Comparison of ENCODE assay signal across 8 cellular contexts in genomic region chr6:89281779-89282246, GRCh38. TPM values are rescaled to one million over a fixed set of nuclear protein-coding genes. Genes with fewer than 3 reads are reported as not detected.
DNase-seq lines count a peak whose midpoint lies in the region; ATAC-seq and TF ChIP-seq lines count a peak whose summit lies in the region.

No MANE protein-coding gene starts in this region.

- no peak overlapping the region for H3K4me2 ChIP-seq in PC-9

- no peaks in the 10 kb centered on the region for H3K4me1 ChIP-seq in PC-9 (replicated peaks; ENCODE audit: insufficient read depth)

- in situ Hi-C loops in astrocyte of the cerebellum (cut with HindIII; ENCODE audit: low sequenced_read_pairs), result no loop called here

- H2AFZ ChIP-seq in PC-9, result no peak overlapping the region

- BruUV-seq in PC-9 (replicated peaks; lab: Mats Ljungman, UMichigan), result no TSS peak

- H3K9me3 ChIP-seq in PC-9 (ENCODE audit: insufficient read depth, low read depth), result no peaks in the 10 kb centered on the region

- CTCF ChIA-PET in PC-9 (lab: Charles Lee), result no interaction called here

- POLR2A ChIA-PET in PC-9 (lab: Charles Lee; ENCODE audit: unreplicated experiment), result no interaction called here

- no peaks in the 10 kb centered on the region for H3K79me2 ChIP-seq in PC-9 (ENCODE audit: low read depth)

- peak; percentile 44 for DNase-seq in CMK (ENCODE audit: low read depth)
- DNase-seq in PC-9, result peak in 1 of 2 experiments; percentile 14
- no peak for DNase-seq in astrocyte of the cerebellum (ENCODE audit: low read depth)
- DNase-seq in mesenteric fat pad (ENCODE audit: low spot score), result peak; percentile 71
- DNase-seq in NCI-H2227 treated with DMSO at 0.1 percent for 48 hours (lab: John Stamatoyannopoulos, UW), result no peak
- no peak for DNase-seq in NCI-H446 treated with DMSO at 0.1 percent for 48 hours (lab: John Stamatoyannopoulos, UW)

- H3K27ac ChIP-seq in PC-9, result no peak overlapping the region

- TF ChIP-seq CTCF in PC-9 (conservative IDR thresholded peaks at IDR 0.05) (peak; percentile 58), astrocyte of the cerebellum (IDR thresholded peaks at IDR 0.05; ENCODE audit: low read depth, low read length, missing control alignments) (peak; percentile 40)

- ATAC-seq in GM19025 (IDR thresholded peaks at IDR 0.05; ENCODE audit: low read depth, unreplicated experiment), result peak; percentile 96
- peak; percentile 91 for ATAC-seq in HG03060 (IDR thresholded peaks at IDR 0.05; ENCODE audit: low read depth, unreplicated experiment)

- no peaks in the 10 kb centered on the region for H3F3A ChIP-seq in PC-9 (ENCODE audit: insufficient read depth, low read depth)

- intact Hi-C loops in PC-9 (cut with micrococcal nuclease; ENCODE audit: unreplicated experiment), result loop anchor here (5.0 kb wide), 1 partner anchor 85 kb away; no protein-coding TSS in a partner anchor

- no peaks in the 10 kb centered on the region for H4K20me1 ChIP-seq in PC-9 (ENCODE audit: insufficient read depth)

- H3K4me3 ChIP-seq in PC-9 (no peak overlapping the region), astrocyte of the cerebellum (ENCODE audit: low read depth, low read length) (no peak overlapping the region)

- H3K9me2 ChIP-seq in PC-9 (ENCODE audit: insufficient read depth), result no peaks in the 10 kb centered on the region

- no peaks in the 10 kb centered on the region for H3K27me3 ChIP-seq in PC-9 (ENCODE audit: insufficient read depth, low read depth)

- no peaks in the 10 kb centered on the region for H3K36me3 ChIP-seq in PC-9 (ENCODE audit: low read depth)

RNA-seq across cellular contexts. Expression of gene GABRR2, which starts 33.3 kb away (rescaled TPM):
- total RNA-seq in PC-9 (2021) (0.52 TPM in 1 of 2 replicates, not detected in the other), mesenteric fat pad (2.2 TPM)

Comparison
In these comparisons a context has a peak if more than half of its experiments do, and no peak if none do; other contexts are left out.
1. DNase-seq: peak in CMK (single experiment) and mesenteric fat pad (single experiment); none in astrocyte of the cerebellum (single experiment), NCI-H2227 treated with DMSO at 0.1 percent for 48 hours (single experiment) and NCI-H446 treated with DMSO at 0.1 percent for 48 hours (single experiment).